ENCODE assay signal across 6 cellular contexts in the genomic region with DNA sequence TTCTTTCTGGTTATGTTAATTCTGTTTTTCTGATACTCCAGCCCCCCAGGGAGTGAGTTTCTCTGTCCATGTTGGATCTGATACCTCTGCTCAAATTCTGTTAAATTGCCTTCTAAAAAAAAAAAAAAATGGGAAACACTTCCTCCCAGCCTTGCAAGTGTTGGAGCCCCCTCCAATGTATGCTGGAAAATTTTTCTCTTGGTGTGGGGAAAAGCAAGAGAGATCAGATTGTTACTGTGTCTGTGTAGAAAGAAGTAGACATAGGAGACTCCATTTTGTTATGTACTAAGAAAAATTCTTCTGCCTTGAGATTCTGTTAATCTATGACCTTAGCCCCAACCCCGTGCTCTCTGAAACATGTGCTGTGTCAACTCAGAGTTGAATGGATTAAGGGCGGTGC. TPM values are rescaled to one million over a fixed set of nuclear protein-coding genes. Genes with fewer than 3 reads are reported as not detected.
DNase-seq lines count a peak whose midpoint lies in the region; TF ChIP-seq lines count a peak whose summit lies in the region.
"Not testable (repeated sequence)": the region's sequence is repeated elsewhere in the genome, so short reads cannot be mapped to it uniquely, and the experiment has no call there.

No MANE protein-coding gene starts in this region.

- peak overlapping the region; percentile 50 for H3K27ac Mint-ChIP-seq in progenitor cell of endocrine pancreas

- not testable (repeated sequence) for H2BK120ac ChIP-seq in mesendoderm (ENCODE audit: low read depth, low read length)

- H2AK5ac ChIP-seq in mesendoderm (ENCODE audit: low read length) = not testable (repeated sequence)

- peaks cover 62% of the 10 kb centered on the region for H3K4me1 ChIP-seq in ES-I3 (ENCODE audit: insufficient read depth, low read length)
- peaks cover 42% of the 10 kb centered on the region for H3K4me1 ChIP-seq in HUES48 (ENCODE audit: control insufficient read depth, insufficient read depth, low read length)
- H3K4me1 ChIP-seq in cardiac muscle cell (ENCODE audit: low read depth) = peaks cover 73% of the 10 kb centered on the region
- peaks cover 15% of the 10 kb centered on the region for H3K4me1 ChIP-seq in mesendoderm (ENCODE audit: control insufficient read depth, low read depth, low read length)

- H3K4me1 Mint-ChIP-seq in progenitor cell of endocrine pancreas (ENCODE audit: low read depth) = peaks cover 22% of the 10 kb centered on the region

- peak overlapping the region; percentile 30; the same call in 1 of the 2 replicates for H3K9ac ChIP-seq in ES-I3 (ENCODE audit: low read depth, low read length)
- not testable (repeated sequence) for H3K9ac ChIP-seq in HUES48 (ENCODE audit: low read depth, low read length)
- H3K9ac ChIP-seq in mesendoderm (ENCODE audit: low read length) = peak overlapping the region; percentile 59

- no CpG with 5 or more reads among the region's 2 CpGs for WGBS in mesendoderm (ENCODE audit: extremely low coverage, insufficient coverage, low lambda C conversion rate)

- not testable (repeated sequence) for H3K4ac ChIP-seq in mesendoderm (ENCODE audit: low read depth, low read length)

- H3K4me3 Mint-ChIP-seq in progenitor cell of endocrine pancreas (ENCODE audit: low read depth) = not testable (repeated sequence)

- H3K9me3 ChIP-seq in ES-I3 (ENCODE audit: control insufficient read depth, insufficient read depth, low read length); HUES48 (ENCODE audit: control insufficient read depth, insufficient read depth, low read length); WERI-Rb-1 (ENCODE audit: severe bottlenecking); cardiac muscle cell (ENCODE audit: low read depth): not testable (repeated sequence)

- not testable (repeated sequence) for H2BK15ac ChIP-seq in mesendoderm (replicated peaks; ENCODE audit: low read depth)

- H3K36me3 Mint-ChIP-seq in progenitor cell of endocrine pancreas (ENCODE audit: insufficient read depth) = not testable (repeated sequence)

- H3K18ac ChIP-seq in mesendoderm (ENCODE audit: low read length) = peak overlapping the region; percentile 23

- not testable (repeated sequence) for H4K5ac ChIP-seq in mesendoderm (ENCODE audit: low read length)

- H3K79me2 ChIP-seq in mesendoderm (ENCODE audit: control insufficient read depth, insufficient read depth, low read length) = not testable (repeated sequence)

- peak; percentile 27 for DNase-seq in WERI-Rb-1
- DNase-seq in cardiac muscle cell (ENCODE audit: low read depth in 1 of 2, low spot score in 1 of 2); mesendoderm; progenitor cell of endocrine pancreas (ENCODE audit: low spot score, unreplicated experiment): not testable (repeated sequence)

- H3K9me3 Mint-ChIP-seq in progenitor cell of endocrine pancreas (ENCODE audit: low read depth) = not testable (repeated sequence)

- H3K23ac ChIP-seq in mesendoderm (ENCODE audit: low read length) = not testable (repeated sequence)

- H3K27ac ChIP-seq in HUES48 (ENCODE audit: low read depth, low read length) (peak overlapping the region; percentile 44), WERI-Rb-1 (peak overlapping the region; percentile 71), cardiac muscle cell (peak overlapping the region; percentile 98), mesendoderm (ENCODE audit: low read depth, low read length) (peak overlapping the region; percentile 37)

- H3K56ac ChIP-seq in mesendoderm (ENCODE audit: low read length) = peak overlapping the region; percentile 84

- not testable (repeated sequence) for H3K27me3 Mint-ChIP-seq in progenitor cell of endocrine pancreas

- H3K27me3 ChIP-seq in HUES48 (ENCODE audit: control insufficient read depth, insufficient read depth, low read length); WERI-Rb-1 (ENCODE audit: insufficient read depth, low read depth, severe bottlenecking); cardiac muscle cell; mesendoderm (ENCODE audit: insufficient read depth, low read length, poor library complexity): not testable (repeated sequence)

- H3K4me2 ChIP-seq in mesendoderm (ENCODE audit: low read length) = not testable (repeated sequence)

- not testable (repeated sequence) for H4K8ac ChIP-seq in mesendoderm (ENCODE audit: low read depth, low read length)

- TF ChIP-seq CTCF in WERI-Rb-1 (IDR thresholded peaks at IDR 0.05; ENCODE audit: low read depth, low read length); cardiac muscle cell (IDR thresholded peaks at IDR 0.05; ENCODE audit: low read depth, low read length); progenitor cell of endocrine pancreas (IDR thresholded peaks at IDR 0.05; ENCODE audit: unreplicated experiment): not testable (repeated sequence)

- H2BK5ac ChIP-seq in mesendoderm (ENCODE audit: low read length) = peak overlapping the region; percentile 98

- H3K4me3 ChIP-seq in HUES48 (ENCODE audit: low read depth, low read length); WERI-Rb-1 (ENCODE audit: low read depth, low read length); cardiac muscle cell; mesendoderm (ENCODE audit: low read length): not testable (repeated sequence)

- H3K79me1 ChIP-seq in mesendoderm (ENCODE audit: low read length) = not testable (repeated sequence)

- not testable (repeated sequence) for H3K36me3 ChIP-seq in ES-I3 (ENCODE audit: insufficient read depth, low read length); HUES48 (ENCODE audit: control insufficient read depth, insufficient read depth, low read length); WERI-Rb-1; cardiac muscle cell; mesendoderm (ENCODE audit: control insufficient read depth, insufficient read depth, low read length)

RNA-seq across cellular contexts. Expression of a gene that starts 6.1 kb away (rescaled TPM):
- total RNA-seq in cardiac muscle cell (12.7 and 18.0 TPM in 2 replicates), progenitor cell of endocrine pancreas (11.7 and 11.8 TPM in 2 replicates)
- polyA plus RNA-seq in cardiac muscle cell = 10.6 and 13.6 TPM in 2 replicates
- 3.2 TPM for polyA plus RNA-seq in mesendoderm (2013, experiment 1 of 2)
- 3.0 TPM for polyA plus RNA-seq in mesendoderm (2013, experiment 2 of 2)

Comparison
In these comparisons a context has a peak if more than half of its experiments do, and no peak if none do; other contexts are left out.
1. H3K27ac ChIP-seq: peak in every context shown above with its lines; median percentile 98 in cardiac muscle cell; 71 in WERI-Rb-1; 44 in HUES48; 37 in mesendoderm.